Comparison of ENCODE assay signal across 1 cellular context in the genomic region with DNA sequence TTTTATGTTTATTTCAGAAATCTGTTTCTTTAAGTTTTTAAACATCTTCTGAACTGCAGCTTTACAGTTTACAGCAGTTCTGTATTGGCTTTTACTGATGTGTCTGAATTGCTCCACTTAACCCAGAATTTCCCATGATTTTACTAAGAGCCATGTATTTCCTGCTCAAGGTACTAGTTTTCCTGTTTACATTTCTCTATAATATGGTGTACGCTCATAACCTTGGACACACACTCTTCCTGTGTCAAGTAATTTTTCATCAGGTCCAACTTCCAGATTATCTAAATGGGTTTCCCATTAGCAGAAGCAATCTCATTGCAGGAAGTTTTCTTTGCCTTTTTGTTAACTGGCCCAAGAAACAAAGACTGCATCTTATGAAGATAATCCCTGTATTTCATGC.
TF ChIP-seq lines count a peak whose summit lies in the region.

No MANE protein-coding gene starts in this region.

TF ChIP-seq in K562, 482 proteins besides CTCF, POLR2A, EP300 and RAD21 (continued from another document):
- TF ChIP-seq, protein P1, sequence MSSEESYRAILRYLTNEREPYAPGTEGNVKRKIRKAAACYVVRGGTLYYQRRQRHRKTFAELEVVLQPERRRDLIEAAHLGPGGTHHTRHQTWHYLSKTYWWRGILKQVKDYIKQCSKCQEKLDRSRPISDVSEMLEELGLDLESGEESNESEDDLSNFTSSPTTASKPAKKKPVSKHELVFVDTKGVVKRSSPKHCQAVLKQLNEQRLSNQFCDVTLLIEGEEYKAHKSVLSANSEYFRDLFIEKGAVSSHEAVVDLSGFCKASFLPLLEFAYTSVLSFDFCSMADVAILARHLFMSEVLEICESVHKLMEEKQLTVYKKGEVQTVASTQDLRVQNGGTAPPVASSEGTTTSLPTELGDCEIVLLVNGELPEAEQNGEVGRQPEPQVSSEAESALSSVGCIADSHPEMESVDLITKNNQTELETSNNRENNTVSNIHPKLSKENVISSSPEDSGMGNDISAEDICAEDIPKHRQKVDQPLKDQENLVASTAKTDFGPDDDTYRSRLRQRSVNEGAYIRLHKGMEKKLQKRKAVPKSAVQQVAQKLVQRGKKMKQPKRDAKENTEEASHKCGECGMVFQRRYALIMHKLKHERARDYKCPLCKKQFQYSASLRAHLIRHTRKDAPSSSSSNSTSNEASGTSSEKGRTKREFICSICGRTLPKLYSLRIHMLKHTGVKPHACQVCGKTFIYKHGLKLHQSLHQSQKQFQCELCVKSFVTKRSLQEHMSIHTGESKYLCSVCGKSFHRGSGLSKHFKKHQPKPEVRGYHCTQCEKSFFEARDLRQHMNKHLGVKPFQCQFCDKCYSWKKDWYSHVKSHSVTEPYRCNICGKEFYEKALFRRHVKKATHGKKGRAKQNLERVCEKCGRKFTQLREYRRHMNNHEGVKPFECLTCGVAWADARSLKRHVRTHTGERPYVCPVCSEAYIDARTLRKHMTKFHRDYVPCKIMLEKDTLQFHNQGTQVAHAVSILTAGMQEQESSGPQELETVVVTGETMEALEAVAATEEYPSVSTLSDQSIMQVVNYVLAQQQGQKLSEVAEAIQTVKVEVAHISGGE (CRISPR knock-in tag; IDR thresholded peaks at IDR 0.05) = no peak
- TF ChIP-seq TCF7L2 (IDR thresholded peaks at IDR 0.05; ENCODE audit: low read depth, low read length) = no peak
- TF ChIP-seq ZNF57 (CRISPR knock-in tag; IDR thresholded peaks at IDR 0.05) = no peak
- TF ChIP-seq CBX8 (IDR thresholded peaks at IDR 0.05; ENCODE audit: borderline replicate concordance, extremely low read depth, low read depth, low read length, poor library complexity, severe bottlenecking) = no peak
- no peak for TF ChIP-seq POLR2G (IDR thresholded peaks at IDR 0.05; ENCODE audit: low read depth, low read length)
- TF ChIP-seq ZNF174 (CRISPR knock-in tag; IDR thresholded peaks at IDR 0.05) = no peak
- TF ChIP-seq ZKSCAN3 (CRISPR knock-in tag; IDR thresholded peaks at IDR 0.05) = no peak
